24 cellular contexts compared by ENCODE assay signal in genomic region chr15:82854554-82854953, GRCh38. TPM values are rescaled to one million over a fixed set of nuclear protein-coding genes. Genes with fewer than 3 reads are reported as not detected.
DNase-seq lines count a peak whose midpoint lies in the region; ATAC-seq and TF ChIP-seq lines count a peak whose summit lies in the region.
"Had no signal": no experiment of that assay in that cellular context is flagged by ENCODE, and none has a peak within 500 bp of the region (broad histone marks: within the 10 kb centered on the region; RNA-seq: fewer than 3 reads in every experiment).

No MANE protein-coding gene starts in this region.

- H3K4me1 ChIP-seq in HEK293 (ENCODE audit: control insufficient read depth, insufficient read depth, low read length) (0 out of 2 replicates have a peak, but pooled peaks cover 3% of the 10 kb centered on the region), MM.1S (ENCODE audit: low read length) (no peaks in the 10 kb centered on the region), A673 (ENCODE audit: insufficient read depth, low read length, poor library complexity, severe bottlenecking) (peaks cover 18% of the 10 kb centered on the region)

- H3K4me3 Mint-ChIP-seq in activated naive CD4-positive, alpha-beta T cell treated with anti-CD3 and anti-CD28 coated beads, Interleukin-2, amount 10 ng/mL, durations not matched to agents 7 days and 5 days, result no peak overlapping the region
- no peak overlapping the region for H3K4me3 Mint-ChIP-seq in stimulated activated memory B cell treated with anti-CD40 and anti-IgM and Interleukin-4, amounts not matched to agents 10 μg/mL and 1 μg/mL and 100 μg/mL, for 72 hours
- H3K4me3 Mint-ChIP-seq: CD4-positive, CD25-positive, alpha-beta regulatory T cell had no signal

- DNase-seq in activated naive CD4-positive, alpha-beta T cell treated with anti-CD3 and anti-CD28 coated beads, Interleukin-2, amount 10 ng/mL, durations not matched to agents 7 days and 5 days, result peak; percentile 7
- DNase-seq in activated naive CD4-positive, alpha-beta T cell treated with anti-CD3 and anti-CD28 coated beads, Interleukin-2, amount 50 U/mL, for 16 hours, result no peak
- DNase-seq in islet precursor cell, result peak; percentile 48
- DNase-seq in mesenteric fat pad (ENCODE audit: low spot score), result no peak
- DNase-seq in MM.1S, result no peak
- DNase-seq in A673 (ENCODE audit: low spot score), result no peak
- DNase-seq: ACHN; BE2C; C1 segment of cervical spinal cord; CD4-positive, CD25-positive, alpha-beta regulatory T cell; CD8-positive, alpha-beta memory T cell; COR-L47; DMS 273 treated with DMSO at 0.1 percent for 48 hours; DMS53; DND-41; EL; GM23248; IMR-90 had no signal

- no TSS peak for BruUV-seq in A673 (replicated peaks; lab: Mats Ljungman, UMichigan)

- no peak overlapping the region for H3K27ac ChIP-seq in HEK293 (ENCODE audit: extremely low read depth, low read depth, low read length)
- H3K27ac ChIP-seq in MM.1S (ENCODE audit: low read length), result no peak overlapping the region
- H3K27ac ChIP-seq in A673 (ENCODE audit: low read depth, low read length, poor library complexity, severe bottlenecking), result no peak overlapping the region
- H3K27ac ChIP-seq: GM23248 had no signal

- no peaks in the 10 kb centered on the region for H3F3A ChIP-seq in MM.1S (ENCODE audit: insufficient read depth, low read length)

- no peaks in the 10 kb centered on the region for H4K20me1 ChIP-seq in MM.1S (ENCODE audit: insufficient read depth, low read length)

- H3K27me3 ChIP-seq in MM.1S (replicated peaks; ENCODE audit: insufficient read depth, low read length) (no peaks in the 10 kb centered on the region), A673 (replicated peaks; ENCODE audit: insufficient read depth, low read depth, low read length, poor library complexity) (no peaks in the 10 kb centered on the region)
- H3K27me3 ChIP-seq: BE2C had no signal

- POLR2A ChIA-PET in HEK293 (lab: Yijun Ruan, JAX) (no interaction called here), A673 (lab: Charles Lee; ENCODE audit: low non-redundant PET) (no interaction called here)

- peaks cover 5 to 37% of the 10 kb centered on the region in 2 experiments; a peak in 2 of 3 replicates for H3K36me3 ChIP-seq in HEK293 (ENCODE audit: control insufficient read depth in 2 of 2, insufficient read depth in 1 of 2, low read length in 2 of 2)
- H3K36me3 ChIP-seq in MM.1S (replicated peaks; ENCODE audit: insufficient read depth, low read length), result no peaks in the 10 kb centered on the region
- H3K36me3 ChIP-seq in A673 (ENCODE audit: insufficient read depth, low read length, poor library complexity, severe bottlenecking), result no peaks in the 10 kb centered on the region
- H3K36me3 ChIP-seq: BE2C had no signal

- H3K4me2 ChIP-seq in MM.1S (ENCODE audit: low read depth, low read length), result no peak overlapping the region

- no peaks in the 10 kb centered on the region for H3K9me3 Mint-ChIP-seq in activated naive CD4-positive, alpha-beta T cell treated with anti-CD3 and anti-CD28 coated beads, Interleukin-2, amount 10 ng/mL, durations not matched to agents 7 days and 5 days
- no peaks in the 10 kb centered on the region for H3K9me3 Mint-ChIP-seq in stimulated activated memory B cell treated with anti-CD40 and anti-IgM and Interleukin-4, amounts not matched to agents 10 μg/mL and 1 μg/mL and 100 μg/mL, for 72 hours
- H3K9me3 Mint-ChIP-seq: CD8-positive, alpha-beta memory T cell had no signal

- peaks cover 17% of the 10 kb centered on the region for H3K4me1 Mint-ChIP-seq in activated naive CD4-positive, alpha-beta T cell treated with anti-CD3 and anti-CD28 coated beads, Interleukin-2, amount 10 ng/mL, durations not matched to agents 7 days and 5 days
- H3K4me1 Mint-ChIP-seq in stimulated activated memory B cell treated with anti-CD40 and anti-IgM and Interleukin-4, amounts not matched to agents 10 μg/mL and 1 μg/mL and 100 μg/mL, for 72 hours, result peaks cover 7% of the 10 kb centered on the region

- H3K27me3 Mint-ChIP-seq in activated naive CD4-positive, alpha-beta T cell treated with anti-CD3 and anti-CD28 coated beads, Interleukin-2, amount 10 ng/mL, durations not matched to agents 7 days and 5 days, result peaks cover 10% of the 10 kb centered on the region
- H3K27me3 Mint-ChIP-seq in stimulated activated memory B cell treated with anti-CD40 and anti-IgM and Interleukin-4, amounts not matched to agents 10 μg/mL and 1 μg/mL and 100 μg/mL, for 72 hours, result no peaks in the 10 kb centered on the region
- H3K27me3 Mint-ChIP-seq: CD4-positive, CD25-positive, alpha-beta regulatory T cell had no signal

- no peak overlapping the region for H3K27ac Mint-ChIP-seq in activated naive CD4-positive, alpha-beta T cell treated with anti-CD3 and anti-CD28 coated beads, Interleukin-2, amount 10 ng/mL, durations not matched to agents 7 days and 5 days
- no peak overlapping the region for H3K27ac Mint-ChIP-seq in stimulated activated memory B cell treated with anti-CD40 and anti-IgM and Interleukin-4, amounts not matched to agents 10 μg/mL and 1 μg/mL and 100 μg/mL, for 72 hours
- H3K27ac Mint-ChIP-seq: CD8-positive, alpha-beta memory T cell had no signal

- TF ChIP-seq CTCF in HEK293 (tag by site-specific recombination; IDR thresholded peaks at IDR 0.05) (no peak), MM.1S (IDR thresholded peaks at IDR 0.05; ENCODE audit: low read length) (no peak), A673 (conservative IDR thresholded peaks at IDR 0.05; ENCODE audit: low read depth, low read length) (no peak)

- no peak overlapping the region for H2AFZ ChIP-seq in MM.1S (ENCODE audit: low read length)
- H2AFZ ChIP-seq: GM23248 had no signal

- H3K9ac ChIP-seq in MM.1S (ENCODE audit: low read length), result no peak overlapping the region
- H3K9ac ChIP-seq: GM23248 had no signal

- CTCF ChIA-PET in activated naive CD4-positive, alpha-beta T cell treated with anti-CD3 and anti-CD28 coated beads, Interleukin-2, amount 10 ng/mL, durations not matched to agents 7 days and 5 days (lab: Charles Lee), result no interaction called here
- CTCF ChIA-PET in HEK293 (lab: Yijun Ruan, JAX), result no interaction called here
- CTCF ChIA-PET in A673 (lab: Charles Lee), result no interaction called here

- no peaks in the 10 kb centered on the region for H3K79me2 ChIP-seq in MM.1S (ENCODE audit: low read length)

- intact Hi-C loops in A673 (cut with micrococcal nuclease; ENCODE audit: unreplicated experiment), result loop anchor here (5.0 kb wide), 1 partner anchor 133 kb away; the partner anchor contains the start of gene RAMAC

- H3K9me3 ChIP-seq in HEK293 (ENCODE audit: control insufficient read depth, insufficient read depth, low read depth, low read length) (no peaks in the 10 kb centered on the region), MM.1S (replicated peaks; ENCODE audit: insufficient read depth, low read length) (no peaks in the 10 kb centered on the region), A673 (ENCODE audit: low read depth, low read length, poor library complexity, severe bottlenecking) (no peaks in the 10 kb centered on the region)
- H3K9me3 ChIP-seq: BE2C had no signal

- no peaks in the 10 kb centered on the region for H3K9me2 ChIP-seq in MM.1S (replicated peaks; ENCODE audit: insufficient read depth, low read length)

- peak; percentile 34 for ATAC-seq in stimulated activated memory B cell treated with anti-CD40 and anti-IgM and Interleukin-4, amounts not matched to agents 10 μg/mL and 1 μg/mL and 100 μg/mL, for 72 hours
- ATAC-seq: GM12878, HCT116 had no signal

- H3K4me3 ChIP-seq in HEK293 (ENCODE audit: low read depth, low read length), result no peak overlapping the region
- H3K4me3 ChIP-seq in MM.1S (ENCODE audit: low read length), result no peak overlapping the region
- no peak overlapping the region for H3K4me3 ChIP-seq in A673 (ENCODE audit: low read depth, low read length, poor library complexity, severe bottlenecking)
- H3K4me3 ChIP-seq: GM12878, GM23248 had no signal

- no peaks in the 10 kb centered on the region for H3K36me3 Mint-ChIP-seq in activated naive CD4-positive, alpha-beta T cell treated with anti-CD3 and anti-CD28 coated beads, Interleukin-2, amount 10 ng/mL, durations not matched to agents 7 days and 5 days
- peaks cover 57% of the 10 kb centered on the region for H3K36me3 Mint-ChIP-seq in stimulated activated memory B cell treated with anti-CD40 and anti-IgM and Interleukin-4, amounts not matched to agents 10 μg/mL and 1 μg/mL and 100 μg/mL, for 72 hours
- H3K36me3 Mint-ChIP-seq: CD4-positive, CD25-positive, alpha-beta regulatory T cell; CD8-positive, alpha-beta memory T cell had no signal

TF ChIP-seq in HEK293, 187 proteins besides CTCF, POLR2A, EP300 and RAD21:
- peak; percentile 25; the same call in 1 of the 2 replicates for TF ChIP-seq KLF1 (tag by site-specific recombination; IDR thresholded peaks at IDR 0.05)
- TF ChIP-seq ZNF664 (tag by site-specific recombination; IDR thresholded peaks at IDR 0.05), result no peak

RNA-seq across cellular contexts. Expression of gene WHAMM, which starts 45.1 kb away (rescaled TPM):
- total RNA-seq in mesenteric fat pad (7.8 TPM), A673 (2021) (5.1 and 5.4 TPM in 2 replicates)

RNA-seq across cellular contexts. Expression of gene FSD2, which starts 48.7 kb away (rescaled TPM):
- total RNA-seq in mesenteric fat pad (not detected), A673 (2021) (not detected in 2 replicates)
- total RNA-seq: A172; CD4-positive, CD25-positive, alpha-beta regulatory T cell; CD8-positive, alpha-beta memory T cell; G401; GM23248; IMR-90 had no signal

Comparison
In these comparisons a context has a peak if more than half of its experiments do, and no peak if none do; other contexts are left out.
1. DNase-seq: peak in activated naive CD4-positive, alpha-beta T cell treated with anti-CD3 and anti-CD28 coated beads, Interleukin-2, amount 10 ng/mL, durations not matched to agents 7 days and 5 days (single experiment) and islet precursor cell (single experiment); none in activated naive CD4-positive, alpha-beta T cell treated with anti-CD3 and anti-CD28 coated beads, Interleukin-2, amount 50 U/mL, for 16 hours (single experiment), mesenteric fat pad (single experiment), MM.1S (single experiment) and A673 (single experiment).